ENCODE assay signal across 17 cellular contexts in the genomic region with DNA sequence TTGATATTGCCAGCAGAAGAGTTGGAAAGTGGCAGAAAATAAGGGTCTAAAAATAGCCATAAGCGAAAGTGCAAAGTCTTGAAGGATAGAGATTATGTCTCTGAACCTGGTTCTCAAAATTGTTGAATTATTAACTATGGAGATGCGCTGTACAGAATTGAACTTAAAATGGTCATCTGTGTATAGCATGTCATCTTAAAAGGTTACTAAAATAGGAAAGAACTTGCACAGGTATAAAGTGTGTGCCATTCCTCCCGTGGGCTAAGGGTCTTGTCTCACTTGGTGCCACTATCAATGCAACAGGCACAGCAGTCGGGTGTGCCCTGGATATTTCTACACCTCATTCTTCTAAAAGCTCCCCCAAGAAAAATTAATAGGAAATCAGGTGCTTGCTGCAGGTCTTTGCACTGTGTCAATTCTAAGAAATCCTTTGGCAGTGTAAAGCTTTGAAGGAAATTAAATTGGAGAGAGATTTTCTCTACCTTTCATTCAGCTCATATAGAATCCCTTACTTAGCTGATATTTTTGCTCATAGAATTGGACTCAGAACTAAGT. TPM values are rescaled to one million over a fixed set of nuclear protein-coding genes. Genes with fewer than 3 reads are reported as not detected.
DNase-seq lines count a peak whose midpoint lies in the region; ATAC-seq and TF ChIP-seq lines count a peak whose summit lies in the region.
"Had no signal": no experiment of that assay in that cellular context is flagged by ENCODE, and none has a peak within 500 bp of the region (broad histone marks: within the 10 kb centered on the region; RNA-seq: fewer than 3 reads in every experiment).

No MANE protein-coding gene starts in this region.

- no peaks in the 10 kb centered on the region for H3K79me1 ChIP-seq in mesendoderm (ENCODE audit: low read length)

- H3K56ac ChIP-seq in mesendoderm (ENCODE audit: low read length): no peak overlapping the region

- no CpG with 5 or more reads among the region's 4 CpGs for WGBS in mesendoderm (ENCODE audit: extremely low coverage, insufficient coverage, low lambda C conversion rate)
- 85% methylated on average over 4 of the region's 4 CpGs for WGBS in suprapubic skin

- no peak for ATAC-seq in HG03039 (IDR thresholded peaks at IDR 0.05; ENCODE audit: unreplicated experiment)
- ATAC-seq: CD8-positive, alpha-beta T cell; mucosa of descending colon; stimulated activated naive B cell treated with anti-CD40 and anti-IgM and Interleukin-4, amounts not matched to agents 10 μg/mL and 1 μg/mL and 100 μg/mL, for 72 hours had no signal

- no peak overlapping the region for H4K5ac ChIP-seq in mesendoderm (ENCODE audit: low read length)

- no peak overlapping the region for H2BK15ac ChIP-seq in mesendoderm (replicated peaks; ENCODE audit: low read depth)

- no peak overlapping the region for H4K8ac ChIP-seq in mesendoderm (ENCODE audit: low read depth, low read length)

- peak overlapping the region; percentile 45 for H2BK120ac ChIP-seq in mesendoderm (ENCODE audit: low read depth, low read length)

- no peak overlapping the region for H3K23ac ChIP-seq in mesendoderm (ENCODE audit: low read length)

- intact Hi-C loops in dorsolateral prefrontal cortex (cut with DNase I): no loop called here

- no peak overlapping the region for H2BK5ac ChIP-seq in mesendoderm (ENCODE audit: low read length)

- DNase-seq in DMS53 (lab: John Stamatoyannopoulos, UW) (peak; percentile 31), DMS53 treated with DMSO at 0.1 percent for 48 hours (lab: John Stamatoyannopoulos, UW; ENCODE audit: unreplicated experiment) (no peak), dorsolateral prefrontal cortex (no peak), mesendoderm (no peak), suprapubic skin (ENCODE audit: low spot score in 2 of 2) (no peak), NCI-H2171 treated with DMSO at 0.1 percent for 48 hours (lab: John Stamatoyannopoulos, UW) (no peak), NCI-H2029 (lab: John Stamatoyannopoulos, UW) (no peak)
- DNase-seq: amniotic stem cell; CD8-positive, alpha-beta T cell; GF-D8; IMR-90; mucosa of descending colon; NCI-H1105; stimulated activated naive B cell treated with anti-CD40 and anti-IgM and Interleukin-4, amounts not matched to agents 10 μg/mL and 1 μg/mL and 100 μg/mL, for 72 hours; T-helper 9 cell had no signal

- no peaks in the 10 kb centered on the region for H3K36me3 ChIP-seq in mesendoderm (ENCODE audit: control insufficient read depth, insufficient read depth, low read length)
- H3K36me3 ChIP-seq in suprapubic skin: no peaks in the 10 kb centered on the region

- H3K4me2 ChIP-seq in mesendoderm (ENCODE audit: low read length): no peak overlapping the region

- H3K18ac ChIP-seq in mesendoderm (ENCODE audit: low read length): no peak overlapping the region

- peaks cover 0 to 17% (median 0%) of the 10 kb centered on the region in 45 donors for H3K27me3 ChIP-seq in dorsolateral prefrontal cortex
- H3K27me3 ChIP-seq in mesendoderm (ENCODE audit: insufficient read depth, low read length, poor library complexity): no peaks in the 10 kb centered on the region
- no peaks in the 10 kb centered on the region for H3K27me3 ChIP-seq in suprapubic skin

- H3K79me2 ChIP-seq in mesendoderm (ENCODE audit: control insufficient read depth, insufficient read depth, low read length): no peaks in the 10 kb centered on the region

- H3K4me1 ChIP-seq in mesendoderm (ENCODE audit: control insufficient read depth, low read depth, low read length): peaks cover 9% of the 10 kb centered on the region
- no peaks in the 10 kb centered on the region for H3K4me1 ChIP-seq in suprapubic skin

- no peak for TF ChIP-seq POLR2A in suprapubic skin (IDR thresholded peaks at IDR 0.05)

- H3K4me3 ChIP-seq in dorsolateral prefrontal cortex (peak overlapping the region in 57 of 59 donors; percentile 14 to 73 (median 57)), mesendoderm (ENCODE audit: low read length) (no peak overlapping the region), suprapubic skin (peak overlapping the region; percentile 34)

- H2AK5ac ChIP-seq in mesendoderm (ENCODE audit: low read length): no peak overlapping the region

- H3K4ac ChIP-seq in mesendoderm (ENCODE audit: low read depth, low read length): no peak overlapping the region

- H3K9ac ChIP-seq in mesendoderm (ENCODE audit: low read length): no peak overlapping the region

- no peak for TF ChIP-seq CTCF in dorsolateral prefrontal cortex (IDR thresholded peaks at IDR 0.05 in 54 of 56, conservative IDR thresholded peaks at IDR 0.05 in 2 of 56; ENCODE audit: low read depth in 1 of 56, partially characterized antibody in 56 of 56)
- no peak for TF ChIP-seq CTCF in suprapubic skin (IDR thresholded peaks at IDR 0.05)

- H3K27ac ChIP-seq in dorsolateral prefrontal cortex: peak overlapping the region in 2 of 59 donors; percentile 16 to 24
- no peak overlapping the region for H3K27ac ChIP-seq in mesendoderm (ENCODE audit: low read depth, low read length)
- no peak overlapping the region for H3K27ac ChIP-seq in suprapubic skin
- H3K27ac ChIP-seq: 22Rv1 had no signal

- TF ChIP-seq EP300 in suprapubic skin (IDR thresholded peaks at IDR 0.05): no peak

- H3K9me3 ChIP-seq in suprapubic skin: no peaks in the 10 kb centered on the region
- H3K9me3 ChIP-seq: mucosa of descending colon had no signal

RNA-seq across cellular contexts. Expression of gene SORBS2, which starts 2.4 kb away (rescaled TPM):
- total RNA-seq in dorsolateral prefrontal cortex (100 to 1,000 TPM in 112 of 120 experiments, 10 to 100 TPM in 8; 56.6 to 292 (median 139) TPM), suprapubic skin (10 to 100 TPM; 17.4 to 40.8 (median 21.9) TPM)
- polyA plus RNA-seq in mesendoderm (2013, experiment 1 of 2): 0.67 TPM
- 0.76 TPM for polyA plus RNA-seq in mesendoderm (2013, experiment 2 of 2)
- polyA plus RNA-seq: IMR-90 had no signal
